In the genomic region with DNA sequence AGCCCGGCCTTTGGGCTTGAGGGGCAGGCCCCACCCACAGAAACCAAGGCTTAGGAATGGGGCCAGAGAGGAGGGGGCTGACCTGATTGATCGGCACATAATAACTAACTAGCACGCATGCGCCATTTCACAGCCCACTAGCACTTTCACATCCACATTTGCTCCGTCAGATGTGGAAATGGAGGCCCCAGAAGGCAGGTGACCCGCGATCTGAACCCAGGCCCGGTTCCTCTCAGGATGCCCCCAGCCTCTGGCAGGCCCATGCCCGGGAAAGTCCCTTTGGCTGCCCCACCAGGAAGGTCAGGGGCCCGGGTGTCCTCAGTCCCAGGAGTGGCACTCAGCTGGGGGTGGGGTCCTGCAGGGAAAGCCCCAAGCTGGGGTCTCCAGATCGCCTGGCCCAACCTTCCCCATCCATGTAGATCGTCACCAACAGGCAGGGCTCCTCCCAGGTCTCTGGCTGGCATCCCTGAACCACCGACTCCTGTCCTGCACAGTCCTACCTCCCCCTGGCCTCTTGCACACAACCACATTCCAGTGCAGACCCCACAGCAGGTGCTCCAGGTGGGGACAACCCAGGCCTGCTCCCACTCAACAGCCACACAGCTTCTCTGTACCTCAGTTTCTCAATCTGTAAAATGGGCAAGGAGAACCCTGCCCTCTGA, we compare ENCODE assay signal across 8 cellular contexts. TPM values are rescaled to one million over a fixed set of nuclear protein-coding genes. Genes with fewer than 3 reads are reported as not detected.
DNase-seq lines count a peak whose midpoint lies in the region; ATAC-seq and TF ChIP-seq lines count a peak whose summit lies in the region.

No MANE protein-coding gene starts in this region.

- peak; percentile 49 for ATAC-seq in HG03196 (IDR thresholded peaks at IDR 0.05; ENCODE audit: unreplicated experiment)
- ATAC-seq in GM19467 (IDR thresholded peaks at IDR 0.05; ENCODE audit: unreplicated experiment), result no peak

- no peak overlapping the region for H2AFZ ChIP-seq in hepatocyte

- no peak overlapping the region for H3K27ac ChIP-seq in hepatocyte

- H3K9me3 ChIP-seq in hepatocyte (ENCODE audit: low read depth), result no peaks in the 10 kb centered on the region

- H3K9me2 ChIP-seq in hepatocyte (replicated peaks; ENCODE audit: insufficient read depth), result no peaks in the 10 kb centered on the region

- no peaks in the 10 kb centered on the region for H3K36me3 ChIP-seq in hepatocyte (replicated peaks; ENCODE audit: insufficient read depth, low read depth)

- H3K4me1 ChIP-seq in hepatocyte (ENCODE audit: insufficient read depth), result no peaks in the 10 kb centered on the region

- peaks cover 93% of the 10 kb centered on the region for H3K79me2 ChIP-seq in hepatocyte

- DNase-seq in GM10266 (ENCODE audit: extremely low spot score) (peak; percentile 88), GM20000 (ENCODE audit: low spot score) (peak; percentile 89), germinal center (ENCODE audit: low spot score) (peak; percentile 82), GDM1 (lab: John Stamatoyannopoulos, UW) (no peak), hepatocyte (ENCODE audit: low spot score) (no peak), NCI-H128 (lab: John Stamatoyannopoulos, UW; ENCODE audit: unreplicated experiment) (no peak)

- H4K20me1 ChIP-seq in hepatocyte (ENCODE audit: insufficient read depth, poor library complexity, severe bottlenecking), result peaks cover 49% of the 10 kb centered on the region

- no peaks in the 10 kb centered on the region for H3K27me3 ChIP-seq in hepatocyte

- no peak for TF ChIP-seq CTCF in GM10266 (IDR thresholded peaks at IDR 0.05; ENCODE audit: control insufficient read depth, insufficient read depth, low read depth, missing control alignments)
- TF ChIP-seq CTCF in GM20000 (IDR thresholded peaks at IDR 0.05; ENCODE audit: extremely low read depth, missing control alignments), result no peak
- no peak for TF ChIP-seq CTCF in hepatocyte (IDR thresholded peaks at IDR 0.05; ENCODE audit: poor library complexity)

- no peak overlapping the region for H3K4me2 ChIP-seq in hepatocyte

- WGBS in hepatocyte (ENCODE audit: low lambda C conversion rate, missing lambda C conversion rate), result 93% methylated on average over 13 of the region's 13 CpGs

- H3K4me3 ChIP-seq in hepatocyte, result no peak overlapping the region

RNA-seq across cellular contexts. Expression of a gene that starts 46.7 kb away (rescaled TPM):
- 22.2 and 24.9 TPM in 2 replicates for total RNA-seq in hepatocyte
- 27.5 and 27.7 TPM in 2 replicates for polyA plus RNA-seq in hepatocyte

Comparison
In these comparisons a context has a peak if more than half of its experiments do, and no peak if none do; other contexts are left out.
1. DNase-seq: peak in GM10266 (single experiment), GM20000 (single experiment) and germinal center (single experiment); none in GDM1 (single experiment), hepatocyte (single experiment) and NCI-H128 (single experiment).